ENCODE assay signal across 34 cellular contexts in genomic region chr13:63882052-63882451, GRCh38.
"Had no signal": no experiment of that assay in that cellular context is flagged by ENCODE, and none has a peak within 500 bp of the region (broad histone marks: within the 10 kb centered on the region; RNA-seq: fewer than 3 reads in every experiment).

No MANE protein-coding gene starts in this region.

- H3K27ac ChIP-seq: adrenal gland, body of pancreas, brain microvascular endothelial cell, breast epithelium, VCaP had no signal

- H3K36me3 ChIP-seq: adrenal gland, brain microvascular endothelial cell, breast epithelium had no signal

- DNase-seq: activated B cell treated with CpG ODN at 0.5 μM for 24 hours; activated CD4-positive, alpha-beta memory T cell treated with anti-CD3 and anti-CD28 coated beads for 36 hours; activated CD4-positive, alpha-beta T cell treated with anti-CD3 and anti-CD28 coated beads for 4 hours; activated CD4-positive, alpha-beta T cell treated with anti-CD3 and anti-CD28 coated beads, Interleukin-2, amount 10 ng/mL, durations not matched to agents 24 days and 14 days; activated CD4-positive, alpha-beta T cell treated with anti-CD3 and anti-CD28 coated beads, Interleukin-2, amount 50 U/mL, for 1 hour; activated CD4-positive, alpha-beta T cell treated with anti-CD3 and anti-CD28 coated beads, Interleukin-2, amount 50 U/mL, for 4 hours; activated CD4-positive, CD25-positive, alpha-beta regulatory T cell treated with anti-CD3 and anti-CD28 coated beads, Interleukin-2, amount 50 U/mL, for 72 hours; activated CD8-positive, alpha-beta memory T cell treated with anti-CD3 and anti-CD28 coated beads, Interleukin-2, amount 50 U/mL, for 4 hours; activated CD8-positive, alpha-beta T cell treated with anti-CD3 and anti-CD28 coated beads for 36 hours; activated effector memory CD4-positive, alpha-beta T cell treated with anti-CD3 and anti-CD28 coated beads, Interleukin-2, amount 50 U/mL, for 16 hours; activated gamma-delta T cell treated with Interleukin-2 at 50 U/mL for 16 hours; activated naive CD4-positive, alpha-beta T cell; activated naive CD4-positive, alpha-beta T cell treated with anti-CD3 and anti-CD28 coated beads for 36 hours; activated naive CD4-positive, alpha-beta T cell treated with anti-CD3 and anti-CD28 coated beads, Interleukin-2, amount 50 U/mL, for 16 hours; activated naive CD8-positive, alpha-beta T cell treated with anti-CD3 and anti-CD28 coated beads for 36 hours; activated T-cell treated with anti-CD3 and anti-CD28 coated beads for 4 hours; activated T-cell treated with anti-CD3 and anti-CD28 coated beads, Interleukin-2, amount 50 U/mL, for 1 hour; activated T-cell treated with anti-CD3 and anti-CD28 coated beads, Interleukin-2, amount 50 U/mL, for 4 hours; activated T-cell treated with anti-CD3 and anti-CD28 coated beads, Interleukin-2, amount 50 U/mL, for 72 hours; adrenal gland; amniotic stem cell; aorta; body of pancreas; brain microvascular endothelial cell; central memory CD4-positive, alpha-beta T cell; T-helper 17 cell; T-helper 9 cell had no signal

- H3K27me3 ChIP-seq: adrenal gland, body of pancreas, brain microvascular endothelial cell, breast epithelium had no signal

- H3K4me3 ChIP-seq: adrenal gland, body of pancreas, breast epithelium had no signal

- H3K9me3 ChIP-seq: adrenal gland, body of pancreas, breast epithelium had no signal

- H3K4me1 ChIP-seq: adrenal gland, body of pancreas, breast epithelium had no signal

- FAIRE-seq: astrocyte, colon, TTC549 had no signal

- ATAC-seq: activated CD8-positive, alpha-beta T cell treated with anti-CD3 and anti-CD28 coated beads for 36 hours; activated naive CD4-positive, alpha-beta T cell treated with anti-CD3 and anti-CD28 coated beads, Interleukin-2, amount 50 U/mL, for 72 hours; activated T-cell treated with anti-CD3 and anti-CD28 coated beads, Interleukin-2, amount 50 U/mL, for 4 hours; activated T-cell treated with anti-CD3 and anti-CD28 coated beads, Interleukin-2, amount 50 U/mL, for 72 hours; activated T-helper 17 cell treated with anti-CD3 and anti-CD28 coated beads, Interleukin-2, amount 50 U/mL, for 72 hours; body of pancreas; T-helper 17 cell had no signal
